ENCODE assay signal across 8 cellular contexts in the genomic region with DNA sequence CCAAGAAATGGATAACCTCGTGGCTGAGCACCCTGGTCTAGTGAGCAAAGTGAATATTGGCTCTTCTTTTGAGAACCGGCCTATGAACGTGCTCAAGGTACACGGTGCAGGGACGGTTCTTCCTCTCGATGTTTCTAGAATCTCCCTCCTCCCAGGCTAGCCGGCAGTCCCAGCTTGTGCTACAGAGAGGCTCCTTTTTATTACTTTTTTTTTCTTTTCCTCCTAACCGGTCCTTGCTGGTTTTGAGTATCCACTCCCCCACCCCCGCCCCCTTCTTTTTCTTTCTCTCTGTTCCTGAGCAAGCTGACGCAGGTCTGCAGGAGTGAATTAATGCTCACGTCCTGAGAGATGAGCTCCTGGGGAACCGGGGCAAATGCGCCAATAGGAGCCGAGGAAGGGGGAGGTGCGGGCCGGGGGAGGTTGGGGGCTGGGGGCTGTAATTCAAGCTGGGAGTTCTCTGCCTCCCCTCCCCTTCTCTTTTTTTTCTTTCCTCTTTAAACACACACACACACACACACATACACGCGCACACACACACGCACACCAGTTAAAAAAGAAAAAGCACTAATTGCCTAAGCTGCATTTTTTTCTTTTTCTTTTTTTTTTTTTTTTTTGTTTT. TPM values are rescaled to one million over a fixed set of nuclear protein-coding genes. Genes with fewer than 3 reads are reported as not detected.
DNase-seq lines count a peak whose midpoint lies in the region; ATAC-seq, FAIRE-seq and TF ChIP-seq lines count a peak whose summit lies in the region.

No MANE protein-coding gene starts in this region.

- peak overlapping the region; percentile 36 for H3K4me3 Mint-ChIP-seq in mesothelial cell of epicardium

- H3K27ac Mint-ChIP-seq in mesothelial cell of epicardium: peak overlapping the region; percentile 91

- no peaks in the 10 kb centered on the region for H3K27me3 Mint-ChIP-seq in mesothelial cell of epicardium (ENCODE audit: low read depth)

- TF ChIP-seq POLR2A in lower leg skin (IDR thresholded peaks at IDR 0.05): no peak

- no peaks in the 10 kb centered on the region for H3K9me3 Mint-ChIP-seq in mesothelial cell of epicardium

- H3K36me3 Mint-ChIP-seq in mesothelial cell of epicardium: no peaks in the 10 kb centered on the region

- 4 to 10% methylated on average over 19 of the region's 19 CpGs for WGBS in lower leg skin, 2 donors

- ATAC-seq in GM18502 (IDR thresholded peaks at IDR 0.05; ENCODE audit: poor library complexity, unreplicated experiment): no peak

- H3K4me1 Mint-ChIP-seq in mesothelial cell of epicardium: peaks cover 73% of the 10 kb centered on the region

- H3K36me3 ChIP-seq in bronchial epithelial cell (ENCODE audit: control insufficient read depth, insufficient read depth, low read length): no peaks in the 10 kb centered on the region

- H3K4me3 ChIP-seq in bronchial epithelial cell (ENCODE audit: low read depth, low read length): peak overlapping the region; percentile 7
- no peak overlapping the region for H3K4me3 ChIP-seq in lower leg skin (ENCODE audit: low read depth, poor library complexity, severe bottlenecking)

- intact Hi-C loops in lower leg skin (cut with DNase I; ENCODE audit: low total_unique reads): no loop called here

- no peak for TF ChIP-seq CTCF in bronchial epithelial cell (IDR thresholded peaks at IDR 0.05; ENCODE audit: insufficient read depth, low read length, severe bottlenecking)
- no peak for TF ChIP-seq CTCF in mesothelial cell of epicardium (IDR thresholded peaks at IDR 0.05; ENCODE audit: unreplicated experiment)
- no peak for TF ChIP-seq CTCF in lower leg skin (IDR thresholded peaks at IDR 0.05)

- no peaks in the 10 kb centered on the region for H3K27me3 ChIP-seq in bronchial epithelial cell (ENCODE audit: control insufficient read depth, insufficient read depth, low read length)

- peak; percentile 28 for DNase-seq in GM03348 (ENCODE audit: low spot score)
- DNase-seq in NCI-H2171 treated with DMSO at 0.1 percent for 48 hours (lab: John Stamatoyannopoulos, UW): peak; percentile 98
- DNase-seq in bronchial epithelial cell (ENCODE audit: low read depth): peak; percentile 60
- peak; percentile 72 to 77 for DNase-seq in mesothelial cell of epicardium (ENCODE audit: low spot score in 2 of 2, unreplicated experiment in 2 of 2)
- no peak for DNase-seq in lower leg skin (ENCODE audit: low spot score in 2 of 2)
- no peak for DNase-seq in NAMALWA (ENCODE audit: low spot score)
- DNase-seq in activated CD8-positive, alpha-beta memory T cell treated with anti-CD3 and anti-CD28 coated beads for 24 hours: no peak

- no peak for FAIRE-seq in bronchial epithelial cell (lab: Jason Lieb, UNC)

RNA-seq across cellular contexts. Expression of a gene that starts 6.5 kb away (rescaled TPM):
- total RNA-seq in bronchial epithelial cell (not detected in 2 replicates), mesothelial cell of epicardium (0.54 to 0.73 TPM (median 0.72 TPM) in 3 replicates), lower leg skin (under 1 TPM in 1 of 4 donors, not detected in 3; 0.16 TPM)

RNA-seq across cellular contexts. Expression of a gene that starts 19.8 kb away (rescaled TPM):
- total RNA-seq in bronchial epithelial cell (5.3 and 5.6 TPM in 2 replicates), mesothelial cell of epicardium (3.9 to 5.8 TPM (median 4.1 TPM) in 3 replicates), lower leg skin (100 to 1,000 TPM in 1 of 4 donors, 10 to 100 TPM in 3; 44.4 to 107 (median 66.1) TPM)

Comparison
In these comparisons a context has a peak if more than half of its experiments do, and no peak if none do; other contexts are left out.
1. DNase-seq: peak in GM03348 (single experiment), NCI-H2171 treated with DMSO at 0.1 percent for 48 hours (single experiment), bronchial epithelial cell (single experiment) and mesothelial cell of epicardium (2 of 2); none in lower leg skin (0 of 2), NAMALWA (single experiment) and activated CD8-positive, alpha-beta memory T cell treated with anti-CD3 and anti-CD28 coated beads for 24 hours (single experiment).